In the genomic region with DNA sequence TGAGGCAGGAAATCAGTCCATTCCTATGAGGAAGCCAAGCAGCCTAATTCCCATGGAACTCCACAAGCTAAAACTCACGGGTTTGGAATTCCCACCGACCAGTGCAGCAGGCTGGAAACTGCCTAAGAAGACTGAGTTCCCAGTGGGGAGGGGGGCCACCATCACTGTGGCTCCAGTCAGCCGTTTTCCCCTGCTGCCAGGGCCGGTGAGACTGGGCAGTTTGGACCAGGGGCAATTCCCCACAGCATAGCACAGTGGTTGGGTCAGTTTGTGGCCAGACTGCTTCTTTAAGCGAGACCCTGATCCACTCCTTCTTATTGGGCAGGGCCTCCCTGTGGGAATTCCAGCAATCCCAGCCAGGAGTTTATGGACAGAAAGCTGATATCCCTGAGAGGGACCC, we compare ENCODE assay signal across 30 cellular contexts. TPM values are rescaled to one million over a fixed set of nuclear protein-coding genes. Genes with fewer than 3 reads are reported as not detected.
"Had no signal": no experiment of that assay in that cellular context is flagged by ENCODE, and none has a peak within 500 bp of the region (broad histone marks: within the 10 kb centered on the region; RNA-seq: fewer than 3 reads in every experiment).

No MANE protein-coding gene starts in this region.

- DNase-seq: activated CD4-positive, alpha-beta T cell treated with anti-CD3 and anti-CD28 coated beads, Interleukin-2, amount 10 ng/mL, durations not matched to agents 24 days and 14 days; activated CD4-positive, alpha-beta T cell treated with anti-CD3 and anti-CD28 coated beads, Interleukin-2, amount 50 U/mL, for 4 hours; activated CD8-positive, alpha-beta T cell treated with anti-CD3 and anti-CD28 coated beads for 36 hours; activated gamma-delta T cell; activated naive CD4-positive, alpha-beta T cell treated with anti-CD3 and anti-CD28 coated beads for 36 hours; activated T-cell treated with anti-CD3 and anti-CD28 coated beads, Interleukin-2, amount 50 U/mL, for 1 hour; adrenal gland; body of pancreas; MM.1S; MV-4-11; NCI-H1092; NCI-H1436 treated with DMSO at 0.1 percent for 48 hours; NCI-H1694 treated with DMSO at 0.1 percent for 48 hours; NCI-H2029; NCI-H510A; NCI-H526; NCI-H748 treated with DMSO at 0.1 percent for 48 hours; NK-92 treated with Interleukin-12 subunit alpha and Interleukin-12 subunit beta, amount 100 ng/mL, for 24 hours; PC-9; Right ventricle myocardium superior had no signal

- H3K27me3 ChIP-seq: adrenal gland, body of pancreas had no signal

- FAIRE-seq: astrocyte, TTC549 had no signal

- H3K9me3 ChIP-seq: adrenal gland, body of pancreas had no signal

- H3K36me3 ChIP-seq: adrenal gland, breast epithelium had no signal

- H3K27ac ChIP-seq: adrenal gland, body of pancreas, breast epithelium, KMS-11, PC-9 had no signal

- H2AFZ ChIP-seq: PC-9 had no signal

- H3K9ac ChIP-seq: KMS-11 had no signal

- H3K4me2 ChIP-seq: KMS-11, PC-9 had no signal

- H3K4me1 ChIP-seq: adrenal gland, body of pancreas, breast epithelium had no signal

- H3K4me3 ChIP-seq: adrenal gland, body of pancreas, breast epithelium, PC-9 had no signal

RNA-seq across cellular contexts. Expression of gene PAGE5, which starts 20.6 kb away (rescaled TPM):
- total RNA-seq: activated CD4-positive, alpha-beta T cell treated with anti-CD3 and anti-CD28 coated beads, Interleukin-2, amount 10 ng/mL, durations not matched to agents 24 days and 14 days; activated CD8-positive, alpha-beta T cell treated with anti-CD3 and anti-CD28 coated beads for 36 hours; activated naive CD4-positive, alpha-beta T cell treated with anti-CD3 and anti-CD28 coated beads, Interleukin-2, amount 50 U/mL, for 72 hours; activated T-helper 2 cell treated with anti-CD3 and anti-CD28 coated beads, Interferon-gamma antibody, Interleukin-2, Interleukin-4, amounts not matched to agents 10 μg/mL and 5 μg/mL and 100 μg/mL, durations not matched to agents 14 hours and 24 hours and 36 hours; adrenal gland; astrocyte; body of pancreas; breast epithelium; cardiac septum; LHCN-M2; PC-9; Right ventricle myocardium superior; T-helper 1 cell treated with Interleukin-12 subunit alpha and Interleukin-12 subunit beta and Interleukin-4 antibody, amounts not matched to agents 30 ng/mL and 1 ng/mL, for 36 hours had no signal
- polyA plus RNA-seq: adrenal gland had no signal

RNA-seq across cellular contexts. Expression of gene PAGE3, which starts 23.9 kb away (rescaled TPM):
- total RNA-seq: activated CD4-positive, alpha-beta T cell treated with anti-CD3 and anti-CD28 coated beads, Interleukin-2, amount 10 ng/mL, durations not matched to agents 24 days and 14 days; activated CD8-positive, alpha-beta memory T cell treated with anti-CD3 and anti-CD28 coated beads for 36 hours; activated CD8-positive, alpha-beta T cell treated with anti-CD3 and anti-CD28 coated beads for 36 hours; activated naive CD4-positive, alpha-beta T cell treated with anti-CD3 and anti-CD28 coated beads for 36 hours; activated naive CD4-positive, alpha-beta T cell treated with anti-CD3 and anti-CD28 coated beads, Interleukin-2, amount 50 U/mL, for 72 hours; activated T-helper 2 cell treated with anti-CD3 and anti-CD28 coated beads, Interferon-gamma antibody, Interleukin-2, Interleukin-4, amounts not matched to agents 10 μg/mL and 5 μg/mL and 100 μg/mL, durations not matched to agents 14 hours and 24 hours and 36 hours; adrenal gland; astrocyte; body of pancreas; breast epithelium; cardiac septum; LHCN-M2; PC-9; Right ventricle myocardium superior; T-helper 1 cell treated with Interleukin-12 subunit alpha and Interleukin-12 subunit beta and Interleukin-4 antibody, amounts not matched to agents 30 ng/mL and 1 ng/mL, for 36 hours had no signal
- polyA plus RNA-seq: adrenal gland had no signal
